ENCODE assay signal across 14 cellular contexts in genomic region chr1:57345916-57346315, GRCh38.
DNase-seq lines count a peak whose midpoint lies in the region; ATAC-seq, FAIRE-seq and TF ChIP-seq lines count a peak whose summit lies in the region.
"Had no signal": no experiment of that assay in that cellular context is flagged by ENCODE, and none has a peak within 500 bp of the region (broad histone marks: within the 10 kb centered on the region; RNA-seq: fewer than 3 reads in every experiment).

No MANE protein-coding gene starts in this region.

- no peaks in the 10 kb centered on the region for H3K36me3 ChIP-seq in MM.1S (replicated peaks; ENCODE audit: insufficient read depth, low read length)
- H3K36me3 ChIP-seq in mesendoderm (ENCODE audit: control insufficient read depth, insufficient read depth, low read length): no peaks in the 10 kb centered on the region
- no peaks in the 10 kb centered on the region for H3K36me3 ChIP-seq in sigmoid colon
- no peaks in the 10 kb centered on the region for H3K36me3 ChIP-seq in HepG2 (replicated peaks in 1 of 2; ENCODE audit: control insufficient read depth in 1 of 2, insufficient read depth in 2 of 2, low read length in 2 of 2)

- no peak for TF ChIP-seq POLR2A in sigmoid colon (IDR thresholded peaks at IDR 0.05)
- no peak for TF ChIP-seq POLR2A in HepG2 (IDR thresholded peaks at IDR 0.05; ENCODE audit: insufficient read depth in 1 of 2, low read depth in 2 of 2, low read length in 2 of 2)

- H2BK5ac ChIP-seq in mesendoderm (ENCODE audit: low read length): peak overlapping the region; percentile 28

- H3K23ac ChIP-seq in mesendoderm (ENCODE audit: low read length): no peak overlapping the region

- H4K8ac ChIP-seq in mesendoderm (ENCODE audit: low read depth, low read length): no peak overlapping the region

- H2AFZ ChIP-seq in MM.1S (ENCODE audit: low read length) (no peak overlapping the region), HepG2 (ENCODE audit: low read length) (no peak overlapping the region)

- H3K4me1 Mint-ChIP-seq in T-helper 17 cell: peaks cover 4% of the 10 kb centered on the region
- H3K4me1 Mint-ChIP-seq: CD14-positive monocyte had no signal

- H3K56ac ChIP-seq in mesendoderm (ENCODE audit: low read length): peak overlapping the region; percentile 15

- H3K9me3 ChIP-seq in MM.1S (replicated peaks; ENCODE audit: insufficient read depth, low read length): no peaks in the 10 kb centered on the region
- H3K9me3 ChIP-seq in T-helper 17 cell (ENCODE audit: control insufficient read depth, low read length, poor library complexity, severe bottlenecking): no peaks in the 10 kb centered on the region
- no peaks in the 10 kb centered on the region for H3K9me3 ChIP-seq in sigmoid colon
- H3K9me3 ChIP-seq in HepG2 (ENCODE audit: low read length): no peaks in the 10 kb centered on the region
- H3K9me3 ChIP-seq: A549 had no signal

- DNase-seq in MM.1S (peak; percentile 67), T-helper 17 cell (no peak), mesendoderm (no peak), sigmoid colon (no peak), ecto neural progenitor cell (ENCODE audit: low spot score) (no peak), HepG2 (ENCODE audit: low spot score) (no peak)
- DNase-seq: CD8-positive, alpha-beta T cell; COR-L47; DND-41; GDM1; HCEC 1CT; HFFc6 had no signal

- no peaks in the 10 kb centered on the region for H3K4me1 ChIP-seq in MM.1S (ENCODE audit: low read length)
- H3K4me1 ChIP-seq in mesendoderm (ENCODE audit: control insufficient read depth, low read depth, low read length): peaks cover 25% of the 10 kb centered on the region
- no peaks in the 10 kb centered on the region for H3K4me1 ChIP-seq in sigmoid colon
- H3K4me1 ChIP-seq in HepG2 (ENCODE audit: insufficient read depth, low read length): peaks cover 6% of the 10 kb centered on the region; the same call in 1 of the 2 replicates
- H3K4me1 ChIP-seq: A549 had no signal

- H3K27me3 ChIP-seq in MM.1S (replicated peaks; ENCODE audit: insufficient read depth, low read length): no peaks in the 10 kb centered on the region
- no peaks in the 10 kb centered on the region for H3K27me3 ChIP-seq in mesendoderm (ENCODE audit: insufficient read depth, low read length, poor library complexity)
- no peaks in the 10 kb centered on the region for H3K27me3 ChIP-seq in sigmoid colon
- H3K27me3 ChIP-seq in HepG2 (ENCODE audit: control insufficient read depth in 1 of 2, insufficient read depth in 2 of 2, low read length in 2 of 2): no peaks in the 10 kb centered on the region

- no peak overlapping the region for H2BK120ac ChIP-seq in mesendoderm (ENCODE audit: low read depth, low read length)

- peaks cover 22% of the 10 kb centered on the region for H3K27me3 Mint-ChIP-seq in T-helper 17 cell

- no peak overlapping the region for H2BK15ac ChIP-seq in mesendoderm (replicated peaks; ENCODE audit: low read depth)

- no peak for TF ChIP-seq EP300 in sigmoid colon (IDR thresholded peaks at IDR 0.05)
- no peak for TF ChIP-seq EP300 in HepG2 (IDR thresholded peaks at IDR 0.05; ENCODE audit: low read depth in 2 of 2, low read length in 2 of 2)
- no peak for TF ChIP-seq EP300 in HepG2 (CRISPR knock-in tag; IDR thresholded peaks at IDR 0.05; ENCODE audit: borderline replicate concordance)

- H3K79me2 ChIP-seq in MM.1S (ENCODE audit: low read length) (no peaks in the 10 kb centered on the region), mesendoderm (ENCODE audit: control insufficient read depth, insufficient read depth, low read length) (peaks cover 14% of the 10 kb centered on the region), HepG2 (ENCODE audit: insufficient read depth, low read length) (no peaks in the 10 kb centered on the region)

- no peak for FAIRE-seq in HepG2 (lab: Jason Lieb, UNC)
- FAIRE-seq: A549 had no signal

- H3K36me3 Mint-ChIP-seq in T-helper 17 cell (ENCODE audit: low read depth): peaks cover 6% of the 10 kb centered on the region
- H3K36me3 Mint-ChIP-seq: CD14-positive monocyte; CD8-positive, alpha-beta T cell had no signal

- H4K5ac ChIP-seq in mesendoderm (ENCODE audit: low read length): no peak overlapping the region

- no peak for TF ChIP-seq CTCF in MM.1S (IDR thresholded peaks at IDR 0.05; ENCODE audit: low read length)
- no peak for TF ChIP-seq CTCF in sigmoid colon (IDR thresholded peaks at IDR 0.05)
- TF ChIP-seq CTCF in HepG2 (CRISPR knock-in tag; IDR thresholded peaks at IDR 0.05): no peak

- H3K9me2 ChIP-seq in MM.1S (replicated peaks; ENCODE audit: insufficient read depth, low read length): no peaks in the 10 kb centered on the region

- H3F3A ChIP-seq in MM.1S (ENCODE audit: insufficient read depth, low read length): no peaks in the 10 kb centered on the region

- no peak overlapping the region for H3K27ac Mint-ChIP-seq in T-helper 17 cell
- H3K27ac Mint-ChIP-seq: CD14-positive monocyte; CD8-positive, alpha-beta T cell; HFFc6 had no signal

- H3K9ac ChIP-seq in MM.1S (ENCODE audit: low read length): no peak overlapping the region
- H3K9ac ChIP-seq in mesendoderm (ENCODE audit: low read length): no peak overlapping the region
- H3K9ac ChIP-seq in HepG2 (ENCODE audit: insufficient read depth, low read depth, low read length): no peak overlapping the region

- CTCF ChIA-PET in HepG2 (lab: Yijun Ruan, JAX; ENCODE audit: low intra/inter-chr PET ratio, low total read pairs): no interaction called here

- no peak overlapping the region for H3K4me2 ChIP-seq in MM.1S (ENCODE audit: low read depth, low read length)
- H3K4me2 ChIP-seq in mesendoderm (ENCODE audit: low read length): no peak overlapping the region
- H3K4me2 ChIP-seq in HepG2 (ENCODE audit: low read depth, low read length): no peak overlapping the region
- H3K4me2 ChIP-seq: A549 had no signal

- no peak overlapping the region for H2AK5ac ChIP-seq in mesendoderm (ENCODE audit: low read length)

- no peak overlapping the region for H3K18ac ChIP-seq in mesendoderm (ENCODE audit: low read length)

- POLR2A ChIA-PET in HepG2 (lab: Yijun Ruan, JAX): no interaction called here

- H3K4ac ChIP-seq in mesendoderm (ENCODE audit: low read depth, low read length): no peak overlapping the region

- no peaks in the 10 kb centered on the region for H4K20me1 ChIP-seq in MM.1S (ENCODE audit: insufficient read depth, low read length)
- no peaks in the 10 kb centered on the region for H4K20me1 ChIP-seq in HepG2 (ENCODE audit: insufficient read depth, low read length)

- ATAC-seq in T-helper 17 cell: no peak
- ATAC-seq in HepG2: no peak
- ATAC-seq: A549; CD8-positive, alpha-beta T cell had no signal

- TF ChIP-seq RAD21 in HepG2 (CRISPR knock-in tag; IDR thresholded peaks at IDR 0.05): no peak

- H3K27ac ChIP-seq in MM.1S (ENCODE audit: low read length) (no peak overlapping the region; the same call in 1 of the 2 replicates), mesendoderm (ENCODE audit: low read depth, low read length) (no peak overlapping the region), sigmoid colon (no peak overlapping the region), HepG2 (ENCODE audit: extremely low read length, insufficient read depth, low read length) (no peak overlapping the region)
- H3K27ac ChIP-seq: A549 had no signal

- BruUV-seq in HepG2 (replicated peaks; lab: Mats Ljungman, UMichigan): no TSS peak

- in situ Hi-C loops in HepG2 (cut with HindIII; ENCODE audit: extremely low pct_ligation_motif_present, low pct_unique_long_range_greater_than_20kb): no loop called here

- peak overlapping the region; percentile 66 for H3K4me3 Mint-ChIP-seq in T-helper 17 cell
- H3K4me3 Mint-ChIP-seq: CD14-positive monocyte; CD8-positive, alpha-beta T cell; HFFc6 had no signal

- WGBS in mesendoderm (ENCODE audit: extremely low coverage, insufficient coverage, low lambda C conversion rate): no CpG with 5 or more reads among the region's 8 CpGs
- WGBS in sigmoid colon, 2 donors: 80 to 84% methylated on average over 8 of the region's 8 CpGs
- 42% methylated on average over 8 of the region's 8 CpGs for whole genome bisulfite sequencing in HepG2 (ENCODE audit: low lambda C conversion rate)

- peaks cover 18% of the 10 kb centered on the region for H3K79me1 ChIP-seq in mesendoderm (ENCODE audit: low read length)

- H3K4me3 ChIP-seq in MM.1S (ENCODE audit: low read length) (no peak overlapping the region), mesendoderm (ENCODE audit: low read length) (no peak overlapping the region), sigmoid colon (no peak overlapping the region), HepG2 (replicated peaks in 1 of 3; ENCODE audit: insufficient read depth in 1 of 3, low read depth in 2 of 3, low read length in 3 of 3) (no peak overlapping the region)
- H3K4me3 ChIP-seq: A549 had no signal

- intact Hi-C loops in sigmoid colon (cut with DNase I): no loop called here
- intact Hi-C loops in HepG2 (cut with micrococcal nuclease; ENCODE audit: unreplicated experiment): no loop called here

TF ChIP-seq in HepG2, 621 proteins besides CTCF, POLR2A, EP300 and RAD21 (continues in another document):
- TF ChIP-seq ZNF292 (CRISPR knock-in tag; IDR thresholded peaks at IDR 0.05; ENCODE audit: borderline replicate concordance, low read depth): no peak
- TF ChIP-seq XBP1 (CRISPR knock-in tag; IDR thresholded peaks at IDR 0.05): no peak
- TF ChIP-seq IRF1 (CRISPR knock-in tag; IDR thresholded peaks at IDR 0.05; ENCODE audit: low read depth): no peak
- TF ChIP-seq FOXK2 (IDR thresholded peaks at IDR 0.05): no peak
- no peak for TF ChIP-seq FOXO1 (CRISPR knock-in tag; IDR thresholded peaks at IDR 0.05)
- no peak for TF ChIP-seq ATF6 (CRISPR knock-in tag; conservative IDR thresholded peaks at IDR 0.05)
- no peak for TF ChIP-seq CHD4 (IDR thresholded peaks at IDR 0.05; ENCODE audit: borderline replicate concordance, low read length)
- no peak for TF ChIP-seq ZNF251 (CRISPR knock-in tag; IDR thresholded peaks at IDR 0.05)
